8 cellular contexts compared by ENCODE assay signal in the genomic region with DNA sequence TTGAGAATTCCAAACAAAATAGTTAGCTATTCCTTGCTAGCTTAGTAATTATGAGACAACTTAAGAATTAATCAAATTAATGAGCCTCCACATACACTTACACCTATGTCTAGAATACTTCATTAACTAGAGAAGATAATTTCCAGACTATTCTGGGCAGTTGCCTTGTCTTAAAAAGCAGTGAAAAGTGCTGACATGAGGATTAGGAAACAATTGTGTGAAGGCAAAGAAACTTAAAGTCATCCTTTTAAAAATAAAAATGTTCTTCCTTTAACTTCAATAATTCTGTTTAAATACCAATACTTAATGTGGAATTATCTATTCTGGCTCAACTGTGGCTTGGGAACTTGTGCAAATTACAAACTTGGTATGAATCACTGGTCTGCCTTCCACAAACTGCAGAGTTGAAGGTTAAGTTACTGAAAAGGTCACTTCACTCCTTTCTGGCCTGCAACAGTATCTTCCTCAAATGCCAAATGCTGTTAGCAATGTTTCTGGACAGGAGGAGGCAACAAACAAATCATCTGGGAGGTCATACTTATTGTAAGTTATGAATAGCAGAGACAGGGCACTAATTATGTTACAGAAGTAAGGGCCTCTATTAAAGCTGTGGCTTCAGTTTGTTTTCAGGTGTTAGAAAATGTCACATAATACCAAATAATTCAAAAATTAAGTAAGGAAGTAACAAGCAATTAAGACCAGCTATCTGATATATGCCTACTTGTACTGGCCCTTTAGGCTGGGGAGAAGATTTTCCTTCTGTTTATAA. TPM values are rescaled to one million over a fixed set of nuclear protein-coding genes. Genes with fewer than 3 reads are reported as not detected.
A peak's percentile ranks its signal among the peaks of the same experiment; 100 is the strongest.
DNase-seq lines count a peak whose midpoint lies in the region; ATAC-seq and TF ChIP-seq lines count a peak whose summit lies in the region.

No MANE protein-coding gene starts in this region.

- peaks cover 6% of the 10 kb centered on the region for H3K9me3 Mint-ChIP-seq in activated CD4-positive, alpha-beta T cell treated with anti-CD3 and anti-CD28 coated beads, Interleukin-2, amount 10 ng/mL, durations not matched to agents 7 days and 5 days

- no peaks in the 10 kb centered on the region for H3K36me3 ChIP-seq in adrenal gland (replicated peaks in 1 of 2)
- H3K36me3 ChIP-seq in thyroid gland, result no peaks in the 10 kb centered on the region

- CTCF ChIA-PET in activated CD4-positive, alpha-beta T cell treated with anti-CD3 and anti-CD28 coated beads, Interleukin-2, amount 10 ng/mL, durations not matched to agents 7 days and 5 days (lab: Charles Lee), result interaction anchor here (0.6 to 3.8 kb wide), 7 partner anchors 8 to 509 kb away, joined by 3 to 15 read pairs (median 3); no protein-coding TSS in a partner anchor
- CTCF ChIA-PET in GM10248 (lab: Yijun Ruan, JAX), result interaction anchor here (0.7 to 3.2 kb wide), 7 partner anchors 10 to 157 kb away, joined by 3 to 21 read pairs (median 3); a partner anchor contains a TSS

- peaks cover 62% of the 10 kb centered on the region for H3K4me1 Mint-ChIP-seq in activated CD4-positive, alpha-beta T cell treated with anti-CD3 and anti-CD28 coated beads, Interleukin-2, amount 10 ng/mL, durations not matched to agents 7 days and 5 days

- peaks cover 44 to 68% of the 10 kb centered on the region in 2 donors for H3K4me1 ChIP-seq in adrenal gland (replicated peaks in 1 of 2)
- peaks cover 15 to 50% of the 10 kb centered on the region in 2 donors for H3K4me1 ChIP-seq in thyroid gland

- DNase-seq in activated CD4-positive, alpha-beta T cell treated with anti-CD3 and anti-CD28 coated beads, Interleukin-2, amount 10 ng/mL, durations not matched to agents 7 days and 5 days, result no peak
- no peak for DNase-seq in activated CD4-positive, alpha-beta T cell treated with anti-CD3 and anti-CD28 coated beads, Interleukin-2, amount 50 U/mL, for 4 hours
- peak in 3 of 7 donors; percentile 49 to 68 (median 61) for DNase-seq in adrenal gland
- no peak for DNase-seq in left lobe of liver (ENCODE audit: low spot score)
- no peak for DNase-seq in thyroid gland
- no peak for DNase-seq in GM10248 (ENCODE audit: extremely low spot score)

- H3K4me3 ChIP-seq in adrenal gland (no peak overlapping the region), thyroid gland (replicated peaks in 1 of 3) (no peak overlapping the region)

- TF ChIP-seq POLR2A in adrenal gland (IDR thresholded peaks at IDR 0.05), result no peak
- no peak for TF ChIP-seq POLR2A in thyroid gland (IDR thresholded peaks at IDR 0.05)

- H3K27ac ChIP-seq in adrenal gland (peak overlapping the region; percentile 52 to 82 (median 76)), thyroid gland (peak overlapping the region; percentile 26 to 33 (median 29))

- intact Hi-C loops in adrenal gland (cut with DNase I) (no loop called here), thyroid gland (cut with DNase I) (no loop called here)

- H3K9me3 ChIP-seq in adrenal gland (replicated peaks in 1 of 3), result no peaks in the 10 kb centered on the region
- no peaks in the 10 kb centered on the region for H3K9me3 ChIP-seq in thyroid gland

- TF ChIP-seq CTCF in adrenal gland (IDR thresholded peaks at IDR 0.05) (no peak), thyroid gland (IDR thresholded peaks at IDR 0.05) (no peak), GM10248 (IDR thresholded peaks at IDR 0.05; ENCODE audit: control extremely low read depth, extremely low read depth, low read depth, missing control alignments) (no peak)

- ATAC-seq in left lobe of liver, result peak; percentile 4
- ATAC-seq in HG03378 (IDR thresholded peaks at IDR 0.05; ENCODE audit: unreplicated experiment), result no peak
- no peak for ATAC-seq in GM21737 (IDR thresholded peaks at IDR 0.05; ENCODE audit: unreplicated experiment)

- H3K27me3 Mint-ChIP-seq in activated CD4-positive, alpha-beta T cell treated with anti-CD3 and anti-CD28 coated beads, Interleukin-2, amount 10 ng/mL, durations not matched to agents 7 days and 5 days, result no peaks in the 10 kb centered on the region

- H3K27me3 ChIP-seq in adrenal gland, result no peaks in the 10 kb centered on the region
- no peaks in the 10 kb centered on the region for H3K27me3 ChIP-seq in thyroid gland

- POLR2A ChIA-PET in activated CD4-positive, alpha-beta T cell treated with anti-CD3 and anti-CD28 coated beads, Interleukin-2, amount 10 ng/mL, durations not matched to agents 7 days and 5 days (lab: Charles Lee), result interaction anchor here (0.7 kb wide), 1 partner anchor 26 kb away, joined by 10 read pairs; no protein-coding TSS in a partner anchor
- POLR2A ChIA-PET in GM10248 (lab: Yijun Ruan, JAX), result no interaction called here

- H3K4me3 Mint-ChIP-seq in activated CD4-positive, alpha-beta T cell treated with anti-CD3 and anti-CD28 coated beads, Interleukin-2, amount 10 ng/mL, durations not matched to agents 7 days and 5 days, result no peak overlapping the region

- H3K27ac Mint-ChIP-seq in activated CD4-positive, alpha-beta T cell treated with anti-CD3 and anti-CD28 coated beads, Interleukin-2, amount 10 ng/mL, durations not matched to agents 7 days and 5 days, result peak overlapping the region; percentile 54

- H3K36me3 Mint-ChIP-seq in activated CD4-positive, alpha-beta T cell treated with anti-CD3 and anti-CD28 coated beads, Interleukin-2, amount 10 ng/mL, durations not matched to agents 7 days and 5 days (ENCODE audit: low read depth), result peaks cover 23% of the 10 kb centered on the region

RNA-seq across cellular contexts. Expression of a gene that starts 19.2 kb away (rescaled TPM):
- 10 to 100 TPM; 25.7 to 29.2 TPM for total RNA-seq in activated CD4-positive, alpha-beta T cell treated with anti-CD3 and anti-CD28 coated beads, Interleukin-2, amount 10 ng/mL, durations not matched to agents 7 days and 5 days
- total RNA-seq in adrenal gland (10 to 100 TPM; 13.9 to 29.9 (median 23.5) TPM), left lobe of liver (12.7 TPM), thyroid gland (10 to 100 TPM; 15.8 to 28.9 (median 22.8) TPM)
- polyA plus RNA-seq in adrenal gland, result 10 to 100 TPM in 1 of 3 donors, 1 to 10 TPM in 2; 7.1 to 43.4 (median 7.9) TPM

RNA-seq across cellular contexts. Expression of a gene that starts 50.0 kb away (rescaled TPM):
- 1 to 10 TPM; 4.3 to 5.2 TPM for total RNA-seq in activated CD4-positive, alpha-beta T cell treated with anti-CD3 and anti-CD28 coated beads, Interleukin-2, amount 10 ng/mL, durations not matched to agents 7 days and 5 days
- total RNA-seq in adrenal gland (10 to 100 TPM; 37.3 to 79.4 (median 49.7) TPM), left lobe of liver (14.8 TPM), thyroid gland (100 to 1,000 TPM in 3 of 4 donors, 10 to 100 TPM in 1; 98.8 to 204 (median 125) TPM)
- 100 to 1,000 TPM in 2 of 3 donors, 10 to 100 TPM in 1; 69.3 to 174 (median 142) TPM for polyA plus RNA-seq in adrenal gland
